Comparison of ENCODE assay signal across 17 cellular contexts in genomic region chr9:17757816-17758215, GRCh38.
"Had no signal": no experiment of that assay in that cellular context is flagged by ENCODE, and none has a peak within 500 bp of the region (broad histone marks: within the 10 kb centered on the region; RNA-seq: fewer than 3 reads in every experiment).

No MANE protein-coding gene starts in this region.

- H3K27me3 ChIP-seq: dorsolateral prefrontal cortex had no signal

- H3K4me3 ChIP-seq: dorsolateral prefrontal cortex had no signal

- H3K9me3 Mint-ChIP-seq: activated T-helper 17 cell treated with anti-CD3 and anti-CD28 coated beads, Interleukin-2, amount 50 U/mL, for 72 hours had no signal

- H3K4me3 Mint-ChIP-seq: activated CD4-positive, alpha-beta T cell treated with anti-CD3 and anti-CD28 coated beads, Interleukin-2, amount 10 ng/mL, durations not matched to agents 7 days and 5 days; activated T-helper 17 cell treated with anti-CD3 and anti-CD28 coated beads, Interleukin-2, amount 50 U/mL, for 72 hours; endodermal cell; natural killer cell treated with Interleukin-12 subunit alpha and Interleukin-12 subunit beta and Interleukin-15 and Interleukin-18, amount 100 ng/mL, for 72 hours; T-helper 2 cell treated with Interferon-gamma antibody and Interleukin-4, amounts not matched to agents 5 μg/mL and 100 μg/mL, for 36 hours had no signal

- H3K4me1 Mint-ChIP-seq: activated CD4-positive, alpha-beta T cell treated with anti-CD3 and anti-CD28 coated beads, Interleukin-2, amount 10 ng/mL, durations not matched to agents 7 days and 5 days; activated T-helper 17 cell treated with anti-CD3 and anti-CD28 coated beads, Interleukin-2, amount 50 U/mL, for 72 hours; endodermal cell had no signal

- DNase-seq: activated CD4-positive, alpha-beta T cell treated with anti-CD3 and anti-CD28 coated beads, Interleukin-2, amount 10 ng/mL, durations not matched to agents 7 days and 5 days; activated naive CD4-positive, alpha-beta T cell treated with Interleukin-2 at 50 U/mL for 16 hours; activated T-cell treated with anti-CD3 and anti-CD28 coated beads for 4 hours; anterior cingulate cortex; dorsolateral prefrontal cortex; endodermal cell; hypothalamus; kidney glomerular epithelial cell; right cardiac atrium; small intestine; stimulated activated CD4-positive, alpha-beta T cell treated with anti-CD3 and anti-CD28 coated beads, Interleukin-4, amount 100 ng/mL, for 24 hours; stimulated activated naive CD4-positive, alpha-beta T cell; substantia nigra; trophoblast cell had no signal

- H3K27me3 Mint-ChIP-seq: activated CD4-positive, alpha-beta T cell treated with anti-CD3 and anti-CD28 coated beads, Interleukin-2, amount 10 ng/mL, durations not matched to agents 7 days and 5 days; activated T-helper 17 cell treated with anti-CD3 and anti-CD28 coated beads, Interleukin-2, amount 50 U/mL, for 72 hours; natural killer cell treated with Interleukin-12 subunit alpha and Interleukin-12 subunit beta and Interleukin-15 and Interleukin-18, amount 100 ng/mL, for 72 hours had no signal

- FAIRE-seq: small intestine had no signal

- H3K27ac ChIP-seq: dorsolateral prefrontal cortex had no signal

- H3K36me3 Mint-ChIP-seq: natural killer cell treated with Interleukin-12 subunit alpha and Interleukin-12 subunit beta and Interleukin-15 and Interleukin-18, amount 100 ng/mL, for 72 hours had no signal

- ATAC-seq: activated T-helper 17 cell treated with anti-CD3 and anti-CD28 coated beads, Interleukin-2, amount 50 U/mL, for 72 hours; natural killer cell treated with Interleukin-12 subunit alpha and Interleukin-12 subunit beta and Interleukin-15 and Interleukin-18, amount 100 ng/mL, for 72 hours; right cardiac atrium had no signal

- H3K27ac Mint-ChIP-seq: activated CD4-positive, alpha-beta T cell treated with anti-CD3 and anti-CD28 coated beads, Interleukin-2, amount 10 ng/mL, durations not matched to agents 7 days and 5 days; activated T-helper 17 cell treated with anti-CD3 and anti-CD28 coated beads, Interleukin-2, amount 50 U/mL, for 72 hours; endodermal cell; natural killer cell treated with Interleukin-12 subunit alpha and Interleukin-12 subunit beta and Interleukin-15 and Interleukin-18, amount 100 ng/mL, for 72 hours; T-helper 2 cell treated with Interferon-gamma antibody and Interleukin-4, amounts not matched to agents 5 μg/mL and 100 μg/mL, for 36 hours had no signal
